8 cellular contexts compared by ENCODE assay signal in genomic region chr5:76818844-76819831, GRCh38. TPM values are rescaled to one million over a fixed set of nuclear protein-coding genes. Genes with fewer than 3 reads are reported as not detected.
DNase-seq lines count a peak whose midpoint lies in the region; ATAC-seq and TF ChIP-seq lines count a peak whose summit lies in the region.

A gene with protein sequence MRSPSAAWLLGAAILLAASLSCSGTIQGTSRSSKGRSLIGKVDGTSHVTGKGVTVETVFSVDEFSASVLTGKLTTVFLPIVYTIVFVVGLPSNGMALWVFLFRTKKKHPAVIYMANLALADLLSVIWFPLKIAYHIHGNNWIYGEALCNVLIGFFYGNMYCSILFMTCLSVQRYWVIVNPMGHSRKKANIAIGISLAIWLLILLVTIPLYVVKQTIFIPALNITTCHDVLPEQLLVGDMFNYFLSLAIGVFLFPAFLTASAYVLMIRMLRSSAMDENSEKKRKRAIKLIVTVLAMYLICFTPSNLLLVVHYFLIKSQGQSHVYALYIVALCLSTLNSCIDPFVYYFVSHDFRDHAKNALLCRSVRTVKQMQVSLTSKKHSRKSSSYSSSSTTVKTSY (plus strand): TSS chr5:76819030. CDS start chr5:76819183, 153 bp downstream.

- H3K4me1 ChIP-seq in esophagus muscularis mucosa = peaks cover 5 to 21% (median 20%) of the 10 kb centered on the region in 4 donors
- H3K4me1 ChIP-seq in muscle layer of colon (ENCODE audit: insufficient read depth, low read length) = no peaks in the 10 kb centered on the region

- H3K36me3 Mint-ChIP-seq in activated T-cell treated with anti-CD3 and anti-CD28 coated beads, Interleukin-2, amount 50 U/mL, for 24 hours (ENCODE audit: low read depth) = no peaks in the 10 kb centered on the region
- no peaks in the 10 kb centered on the region for H3K36me3 Mint-ChIP-seq in stimulated activated memory B cell treated with anti-CD40 and anti-IgM and Interleukin-4, amounts not matched to agents 10 μg/mL and 1 μg/mL and 100 μg/mL, for 72 hours

- no peak within 1 kb of the TSS for H3K9ac ChIP-seq in muscle layer of colon (ENCODE audit: low read length)

- H3K27ac ChIP-seq in esophagus muscularis mucosa (replicated peaks in 1 of 4) (no peak within 1 kb of the TSS), muscle layer of colon (ENCODE audit: low read depth, low read length) (no peak within 1 kb of the TSS)

- peak within 1 kb of the TSS; percentile 37 for H3K27ac Mint-ChIP-seq in activated T-cell treated with anti-CD3 and anti-CD28 coated beads, Interleukin-2, amount 50 U/mL, for 24 hours
- H3K27ac Mint-ChIP-seq in stimulated activated memory B cell treated with anti-CD40 and anti-IgM and Interleukin-4, amounts not matched to agents 10 μg/mL and 1 μg/mL and 100 μg/mL, for 72 hours = no peak within 1 kb of the TSS

- peaks cover 34% of the 10 kb centered on the region for H3K27me3 Mint-ChIP-seq in activated T-cell treated with anti-CD3 and anti-CD28 coated beads, Interleukin-2, amount 50 U/mL, for 24 hours
- peaks cover 56% of the 10 kb centered on the region for H3K27me3 Mint-ChIP-seq in stimulated activated memory B cell treated with anti-CD40 and anti-IgM and Interleukin-4, amounts not matched to agents 10 μg/mL and 1 μg/mL and 100 μg/mL, for 72 hours

- intact Hi-C loops in esophagus muscularis mucosa (cut with DNase I) = no loop called here

- TF ChIP-seq CTCF in esophagus muscularis mucosa (IDR thresholded peaks at IDR 0.05) = no peak

- no peaks in the 10 kb centered on the region for H3K36me3 ChIP-seq in esophagus muscularis mucosa
- no peaks in the 10 kb centered on the region for H3K36me3 ChIP-seq in muscle layer of colon (ENCODE audit: insufficient read depth, low read length)

- H3K4me3 ChIP-seq in esophagus muscularis mucosa = peak within 1 kb of the TSS; percentile 50 to 62 (median 52)
- H3K4me3 ChIP-seq in muscle layer of colon (ENCODE audit: low read depth in 1 of 2, low read length in 2 of 2) = peak within 1 kb of the TSS; percentile 22 to 38

- DNase-seq in G401 (ENCODE audit: low spot score) (peak; percentile 30), NCI-H510A treated with DMSO at 0.1 percent for 48 hours (lab: John Stamatoyannopoulos, UW) (peak; percentile 63), esophagus muscularis mucosa (ENCODE audit: extremely low spot score) (no peak)
- DNase-seq in activated T-cell treated with anti-CD3 and anti-CD28 coated beads, Interleukin-2, amount 50 U/mL, for 24 hours = peak; percentile 72

- H3K9me3 Mint-ChIP-seq in activated T-cell treated with anti-CD3 and anti-CD28 coated beads, Interleukin-2, amount 50 U/mL, for 24 hours = no peaks in the 10 kb centered on the region
- no peaks in the 10 kb centered on the region for H3K9me3 Mint-ChIP-seq in stimulated activated memory B cell treated with anti-CD40 and anti-IgM and Interleukin-4, amounts not matched to agents 10 μg/mL and 1 μg/mL and 100 μg/mL, for 72 hours

- 11% methylated on average over 18 of the region's 72 CpGs for WGBS in esophagus muscularis mucosa

- peak; percentile 49 for ATAC-seq in stimulated activated memory B cell treated with anti-CD40 and anti-IgM and Interleukin-4, amounts not matched to agents 10 μg/mL and 1 μg/mL and 100 μg/mL, for 72 hours
- no peak for ATAC-seq in HG02610 (IDR thresholded peaks at IDR 0.05; ENCODE audit: unreplicated experiment)
- ATAC-seq in HG03354 (IDR thresholded peaks at IDR 0.05; ENCODE audit: poor library complexity, severe bottlenecking, unreplicated experiment) = no peak

- H3K4me1 Mint-ChIP-seq in activated T-cell treated with anti-CD3 and anti-CD28 coated beads, Interleukin-2, amount 50 U/mL, for 24 hours (ENCODE audit: low read depth) = peaks cover 16% of the 10 kb centered on the region
- peaks cover 18% of the 10 kb centered on the region for H3K4me1 Mint-ChIP-seq in stimulated activated memory B cell treated with anti-CD40 and anti-IgM and Interleukin-4, amounts not matched to agents 10 μg/mL and 1 μg/mL and 100 μg/mL, for 72 hours

- H3K27me3 ChIP-seq in esophagus muscularis mucosa (peaks cover 0 to 38% (median 3%) of the 10 kb centered on the region in 4 donors), muscle layer of colon (ENCODE audit: control insufficient read depth in 1 of 2, insufficient read depth in 2 of 2, low read length in 2 of 2) (peaks cover 0 to 17% of the 10 kb centered on the region in 2 donors)

- peak within 1 kb of the TSS; percentile 81 for H3K4me3 Mint-ChIP-seq in activated T-cell treated with anti-CD3 and anti-CD28 coated beads, Interleukin-2, amount 50 U/mL, for 24 hours
- peak within 1 kb of the TSS; percentile 76 for H3K4me3 Mint-ChIP-seq in stimulated activated memory B cell treated with anti-CD40 and anti-IgM and Interleukin-4, amounts not matched to agents 10 μg/mL and 1 μg/mL and 100 μg/mL, for 72 hours

- TF ChIP-seq POLR2A in esophagus muscularis mucosa (IDR thresholded peaks at IDR 0.05; ENCODE audit: low read depth) = no peak

- H3K9me3 ChIP-seq in esophagus muscularis mucosa (peaks cover 0 to 4% (median 0%) of the 10 kb centered on the region in 4 donors), muscle layer of colon (ENCODE audit: low read length) (no peaks in the 10 kb centered on the region)

- no peak for TF ChIP-seq EP300 in esophagus muscularis mucosa (IDR thresholded peaks at IDR 0.05)

- in situ Hi-C loops in G401 (cut with HindIII; ENCODE audit: low sequenced_read_pairs) = no loop called here

RNA-seq across cellular contexts. Expression of the gene that starts here (rescaled TPM):
- 162 and 209 TPM in 2 replicates for total RNA-seq in G401 (2014; rRNA removed; shearing (Covaris generic))
- total RNA-seq in esophagus muscularis mucosa = 1 to 10 TPM in 2 of 4 donors, under 1 TPM in 2; 0.26 to 1.3 (median 0.85) TPM

Comparison
In these comparisons a context has a peak if more than half of its experiments do, and no peak if none do; other contexts are left out.
1. RNA of the gene that starts here (total RNA-seq): 162 to 209 TPM in G401; 0.26 to 1.3 TPM in esophagus muscularis mucosa; every median in the first group is over 10 times any median in the second.